In the genomic region with DNA sequence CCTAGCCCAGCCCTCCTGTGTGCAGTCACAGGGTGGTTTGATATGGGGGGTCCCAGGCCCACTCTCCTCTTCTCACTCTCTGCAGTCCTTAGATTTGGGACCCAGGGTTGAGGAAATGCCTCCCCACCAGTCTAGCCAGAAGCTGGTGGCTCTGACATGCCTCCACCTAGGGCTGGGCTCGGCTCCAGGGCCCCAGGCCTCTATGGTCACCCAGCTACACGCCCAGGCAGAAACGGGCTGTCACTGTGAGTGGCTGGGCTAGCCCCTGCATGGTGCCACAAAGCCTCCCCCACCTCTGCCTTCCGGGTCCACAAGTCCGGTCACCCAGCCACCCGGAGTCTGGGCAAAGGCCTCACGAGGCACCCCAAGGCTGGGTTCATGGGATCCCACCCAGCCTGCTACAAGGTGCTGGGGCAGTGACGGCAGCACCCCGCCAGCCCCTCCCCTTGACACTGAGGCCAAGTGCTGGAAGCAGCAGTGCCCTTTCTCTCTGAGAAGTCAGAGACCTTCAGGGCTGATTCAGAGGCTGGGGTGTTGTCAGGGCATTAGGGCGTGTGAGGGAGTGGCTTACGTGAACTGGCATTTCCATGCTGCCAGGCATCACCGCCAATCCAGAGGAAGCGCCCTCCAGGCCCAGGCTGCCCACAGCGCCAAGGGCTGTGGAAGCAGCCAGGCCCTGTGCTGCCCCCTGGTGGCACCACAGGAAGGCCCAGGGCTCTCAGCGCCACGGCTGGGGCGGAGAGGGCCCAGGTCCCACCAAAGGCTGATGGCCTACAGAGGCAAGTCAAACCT, we compare ENCODE assay signal across 9 cellular contexts. TPM values are rescaled to one million over a fixed set of nuclear protein-coding genes. Genes with fewer than 3 reads are reported as not detected.
DNase-seq lines count a peak whose midpoint lies in the region; ATAC-seq and TF ChIP-seq lines count a peak whose summit lies in the region.
"Had no signal": no experiment of that assay in that cellular context is flagged by ENCODE, and none has a peak within 500 bp of the region (broad histone marks: within the 10 kb centered on the region; RNA-seq: fewer than 3 reads in every experiment).

No MANE protein-coding gene starts in this region.

- no peaks in the 10 kb centered on the region for H3K27me3 Mint-ChIP-seq in chondrocyte (ENCODE audit: low read depth)

- peak overlapping the region; percentile 94 for H3K27ac ChIP-seq in layer of hippocampus (ENCODE audit: low read depth, low read length)

- DNase-seq in COR-L47 (lab: John Stamatoyannopoulos, UW), result peak; percentile 86
- DNase-seq in NCI-H460 (ENCODE audit: extremely low read depth, low read depth), result peak; percentile 96
- peak; percentile 87 to 89 for DNase-seq in activated CD4-positive, alpha-beta T cell treated with anti-CD3 and anti-CD28 coated beads for 4 hours
- no peak for DNase-seq in chondrocyte (ENCODE audit: low spot score)
- DNase-seq in stimulated activated CD4-positive, alpha-beta T cell treated with anti-CD3 and anti-CD28 coated beads, Interleukin-15, amount 100 ng/mL, for 48 hours (ENCODE audit: low read depth in 2 of 2), result peak; percentile 93 to 95

- peak; percentile 20 for ATAC-seq in HG02798 (IDR thresholded peaks at IDR 0.05; ENCODE audit: poor library complexity, unreplicated experiment)
- no peak for ATAC-seq in GM18519 (IDR thresholded peaks at IDR 0.05; ENCODE audit: low FRiP score, unreplicated experiment)

- H3K4me3 Mint-ChIP-seq in chondrocyte (ENCODE audit: unreplicated experiment), result peak overlapping the region; percentile 83

- H3K27me3 ChIP-seq in layer of hippocampus (ENCODE audit: control insufficient read depth, insufficient read depth, low read length), result no peaks in the 10 kb centered on the region

- peaks cover 46% of the 10 kb centered on the region for H3K4me1 Mint-ChIP-seq in chondrocyte (ENCODE audit: low read depth)

- peak; percentile 96 for TF ChIP-seq CTCF in chondrocyte (IDR thresholded peaks at IDR 0.05)

- peak overlapping the region; percentile 88 for H3K27ac Mint-ChIP-seq in chondrocyte (ENCODE audit: unreplicated experiment)

- peaks cover 5% of the 10 kb centered on the region for H3K36me3 Mint-ChIP-seq in chondrocyte (ENCODE audit: low read depth)

- no peaks in the 10 kb centered on the region for H3K9me3 Mint-ChIP-seq in chondrocyte (ENCODE audit: low read depth)

RNA-seq across cellular contexts. Expression of a gene that starts 0.6 kb away (rescaled TPM):
- 24.5 TPM in 2 replicates for total RNA-seq in NCI-H460 (2014; rRNA removed; shearing (Covaris generic))
- polyA plus RNA-seq in NCI-H460 (2014; cell fraction: nucleus; rRNA removed), result 58.8 and 71.1 TPM in 2 replicates
- 39.8 to 44.7 TPM (median 40.5 TPM) in 3 replicates for total RNA-seq in chondrocyte

RNA-seq across cellular contexts. Expression of a gene that starts 2.2 kb away (rescaled TPM):
- 25.1 and 29.6 TPM in 2 replicates for total RNA-seq in NCI-H460 (2014; rRNA removed; shearing (Covaris generic))
- 28.7 and 44.7 TPM in 2 replicates for polyA plus RNA-seq in NCI-H460 (2014; cell fraction: nucleus; rRNA removed)
- total RNA-seq in chondrocyte, result 27.5 to 42.5 TPM (median 36.6 TPM) in 3 replicates

RNA-seq across cellular contexts. Expression of a gene that starts 17.4 kb away (rescaled TPM):
- not detected in 2 replicates for total RNA-seq in NCI-H460 (2014; rRNA removed; shearing (Covaris generic))
- not detected in 2 replicates for polyA plus RNA-seq in NCI-H460 (2014; cell fraction: nucleus; rRNA removed)
- total RNA-seq in chondrocyte, result not detected in 3 replicates
- total RNA-seq: subcutaneous adipose tissue had no signal

RNA-seq across cellular contexts. Expression of a gene that starts 23.0 kb away (rescaled TPM):
- total RNA-seq in NCI-H460 (2014; rRNA removed; shearing (Covaris generic)), result 49.2 and 49.5 TPM in 2 replicates
- polyA plus RNA-seq in NCI-H460 (2014; cell fraction: nucleus; rRNA removed), result 77.5 and 83.7 TPM in 2 replicates
- total RNA-seq in chondrocyte, result 53.6 to 58.8 TPM (median 54.3 TPM) in 3 replicates

RNA-seq across cellular contexts. Expression of a gene that starts 36.8 kb away (rescaled TPM):
- 7.4 and 19.9 TPM in 2 replicates for total RNA-seq in NCI-H460 (2014; rRNA removed; shearing (Covaris generic))
- polyA plus RNA-seq in NCI-H460 (2014; cell fraction: nucleus; rRNA removed), result 126 and 260 TPM in 2 replicates
- total RNA-seq in chondrocyte, result 50.9 to 62.4 TPM (median 57.1 TPM) in 3 replicates
